35 cellular contexts compared by ENCODE assay signal in genomic region chr4:173532725-173533511, GRCh38. TPM values are rescaled to one million over a fixed set of nuclear protein-coding genes. Genes with fewer than 3 reads are reported as not detected.
DNase-seq lines count a peak whose midpoint lies in the region; ATAC-seq, FAIRE-seq and TF ChIP-seq lines count a peak whose summit lies in the region.
"Had no signal": no experiment of that assay in that cellular context is flagged by ENCODE, and none has a peak within 500 bp of the region (broad histone marks: within the 10 kb centered on the region; RNA-seq: fewer than 3 reads in every experiment).

No MANE protein-coding gene starts in this region.

- peak overlapping the region; percentile 94 to 97 for H3K27ac ChIP-seq in right atrium auricular region
- no peak overlapping the region for H3K27ac ChIP-seq in mesenchymal stem cell (ENCODE audit: low read length, poor library complexity, severe bottlenecking)
- H3K27ac ChIP-seq: A549, dorsolateral prefrontal cortex, gastrocnemius medialis, KMS-11, left lung, prostate gland had no signal

- H3K4me1 ChIP-seq in right atrium auricular region (peaks cover 0 to 12% of the 10 kb centered on the region in 2 donors), mesenchymal stem cell (ENCODE audit: control insufficient read depth, insufficient read depth, low read depth, low read length) (peaks cover 24% of the 10 kb centered on the region)
- H3K4me1 ChIP-seq: prostate gland had no signal

- WGBS in mesenchymal stem cell, result 58% methylated on average over 4 of the region's 4 CpGs

- H3K9me3 Mint-ChIP-seq in type B pancreatic cell, result no peaks in the 10 kb centered on the region
- H3K9me3 Mint-ChIP-seq: mesothelial cell of epicardium had no signal

- peak overlapping the region; percentile 57 for H4K8ac ChIP-seq in mesenchymal stem cell (ENCODE audit: low read length)

- H3K18ac ChIP-seq in mesenchymal stem cell (ENCODE audit: low read depth in 1 of 2, low read length in 2 of 2), result peak overlapping the region; percentile 59 to 92

- peak overlapping the region in 1 of 2 experiments; percentile 4 for H3K14ac ChIP-seq in mesenchymal stem cell (ENCODE audit: low read length in 2 of 2)

- FAIRE-seq in bronchial epithelial cell (lab: Jason Lieb, UNC), result peak; percentile 60
- FAIRE-seq: A549, D721Med, endometrium had no signal

- peak overlapping the region; percentile 71 for H4K91ac ChIP-seq in mesenchymal stem cell (ENCODE audit: low read length)

- H3K27me3 Mint-ChIP-seq in type B pancreatic cell, result peaks cover 92% of the 10 kb centered on the region

- peaks cover 14% of the 10 kb centered on the region for H3K4me1 Mint-ChIP-seq in type B pancreatic cell (ENCODE audit: unreplicated experiment)

- peak overlapping the region; percentile 60 for H2BK15ac ChIP-seq in mesenchymal stem cell (ENCODE audit: low read depth, poor library complexity, severe bottlenecking)

- DNase-seq in right atrium auricular region (ENCODE audit: low spot score) (no peak), left cardiac atrium (no peak), bronchial epithelial cell (ENCODE audit: low read depth) (no peak), mesenchymal stem cell (peak; percentile 30), type B pancreatic cell (ENCODE audit: extremely low spot score, unreplicated experiment) (no peak), NCI-H146 (lab: John Stamatoyannopoulos, UW) (no peak), NCI-H748 treated with DMSO at 0.1 percent for 48 hours (lab: John Stamatoyannopoulos, UW) (no peak)
- DNase-seq: activated CD4-positive, alpha-beta T cell treated with anti-CD3 and anti-CD28 coated beads, Interleukin-2, amount 50 U/mL, for 48 hours; activated naive CD4-positive, alpha-beta T cell treated with Interleukin-2 at 50 U/mL for 16 hours; body of pancreas; CD4-positive, alpha-beta T cell; dorsolateral prefrontal cortex; gastrocnemius medialis; HCEC 1CT; left lung; MM.1S; naive thymus-derived CD4-positive, alpha-beta T cell; NCI-H1105 treated with DMSO at 0.1 percent for 48 hours; NCI-H2081; NCI-H526; NK-92 treated with Interleukin-12 subunit alpha and Interleukin-12 subunit beta, amount 100 ng/mL, for 24 hours; PC-3; stimulated activated naive CD4-positive, alpha-beta T cell; T-helper 2 cell had no signal

- H3K9me3 ChIP-seq in right atrium auricular region, result no peaks in the 10 kb centered on the region
- H3K9me3 ChIP-seq in mesenchymal stem cell (ENCODE audit: control insufficient read depth, low read length), result no peaks in the 10 kb centered on the region
- H3K9me3 ChIP-seq: A549, adrenal gland, body of pancreas, gastrocnemius medialis, left lung, prostate gland, thoracic aorta had no signal

- no peaks in the 10 kb centered on the region for H3K79me1 ChIP-seq in mesenchymal stem cell (replicated peaks; ENCODE audit: low read length, poor library complexity, severe bottlenecking)

- H3K4me3 Mint-ChIP-seq in type B pancreatic cell, result peak overlapping the region; percentile 96

- intact Hi-C loops in left cardiac atrium (cut with DNase I), result loop anchor here in 1 of 2 donors (5.0 to 10.0 kb wide), 2 partner anchors 152 to 214 kb away; no protein-coding TSS in a partner anchor

- TF ChIP-seq CTCF in right atrium auricular region (IDR thresholded peaks at IDR 0.05) (no peak), bronchial epithelial cell (IDR thresholded peaks at IDR 0.05; ENCODE audit: insufficient read depth, low read length, severe bottlenecking) (no peak), type B pancreatic cell (conservative IDR thresholded peaks at IDR 0.05) (no peak)

- no peak overlapping the region for H3K9ac ChIP-seq in mesenchymal stem cell (ENCODE audit: low read length)
- H3K9ac ChIP-seq: KMS-11 had no signal

- no peak overlapping the region for H2AFZ ChIP-seq in mesenchymal stem cell (ENCODE audit: low read depth, low read length)

- peak overlapping the region; percentile 20 to 57 for H3K4ac ChIP-seq in mesenchymal stem cell (ENCODE audit: low read depth in 1 of 2, low read length in 2 of 2)

- H3K23ac ChIP-seq in mesenchymal stem cell (ENCODE audit: low read length in 2 of 2), result peak overlapping the region; percentile 11 to 49

- H3K36me3 Mint-ChIP-seq in type B pancreatic cell, result peaks cover 11% of the 10 kb centered on the region

- no peak overlapping the region for H2BK5ac ChIP-seq in mesenchymal stem cell (ENCODE audit: low read depth, low read length, poor library complexity, severe bottlenecking)

- peak overlapping the region; percentile 79 to 80 for H2BK12ac ChIP-seq in mesenchymal stem cell (ENCODE audit: low read length in 2 of 2)

- no peaks in the 10 kb centered on the region for H3K27me3 ChIP-seq in right atrium auricular region
- H3K27me3 ChIP-seq in bronchial epithelial cell (ENCODE audit: control insufficient read depth, insufficient read depth, low read length), result peaks cover 60% of the 10 kb centered on the region
- H3K27me3 ChIP-seq in mesenchymal stem cell (ENCODE audit: control insufficient read depth in 1 of 2, insufficient read depth in 1 of 2, low read length in 2 of 2), result peaks cover 0 to 94% of the 10 kb centered on the region in 2 experiments

- peak overlapping the region; percentile 61 for H2BK120ac ChIP-seq in mesenchymal stem cell (ENCODE audit: low read depth, low read length)

- H2AK5ac ChIP-seq in mesenchymal stem cell (ENCODE audit: low read length, severe bottlenecking), result no peak overlapping the region

- H3K4me3 ChIP-seq in right atrium auricular region, result peak overlapping the region; percentile 56 to 76
- H3K4me3 ChIP-seq in bronchial epithelial cell (ENCODE audit: low read depth, low read length), result no peak overlapping the region
- no peak overlapping the region for H3K4me3 ChIP-seq in mesenchymal stem cell (ENCODE audit: insufficient read depth in 1 of 2, low read depth in 1 of 2, low read length in 2 of 2)
- H3K4me3 ChIP-seq: A549, adrenal gland, body of pancreas, dorsolateral prefrontal cortex, gastrocnemius medialis, left lung, prostate gland, thoracic aorta had no signal

- ATAC-seq in left cardiac atrium (no peak), HG02623 (IDR thresholded peaks at IDR 0.05; ENCODE audit: unreplicated experiment) (no peak)
- ATAC-seq: A549; activated CD4-positive, CD25-positive, alpha-beta regulatory T cell treated with anti-CD3 and anti-CD28 coated beads, Interleukin-2, amount 50 U/mL, for 24 hours; body of pancreas; gastrocnemius medialis; left lung; naive thymus-derived CD4-positive, alpha-beta T cell; PC-3 had no signal

- H3K27ac Mint-ChIP-seq in type B pancreatic cell, result peak overlapping the region; percentile 9
- H3K27ac Mint-ChIP-seq: CD4-positive, alpha-beta T cell; naive thymus-derived CD4-positive, alpha-beta T cell had no signal

- H3K4me2 ChIP-seq in mesenchymal stem cell (ENCODE audit: low read length, poor library complexity, severe bottlenecking), result no peak overlapping the region
- H3K4me2 ChIP-seq: A549, KMS-11 had no signal

- H3K36me3 ChIP-seq in right atrium auricular region, result no peaks in the 10 kb centered on the region
- H3K36me3 ChIP-seq in bronchial epithelial cell (ENCODE audit: control insufficient read depth, insufficient read depth, low read length), result no peaks in the 10 kb centered on the region
- H3K36me3 ChIP-seq in mesenchymal stem cell (ENCODE audit: control insufficient read depth in 1 of 2, insufficient read depth in 2 of 2, low read depth in 1 of 2, low read length in 2 of 2), result no peaks in the 10 kb centered on the region
- H3K36me3 ChIP-seq: adrenal gland, gastrocnemius medialis, left lung, prostate gland, thoracic aorta had no signal

RNA-seq across cellular contexts. Expression of gene HAND2, which starts 2.9 kb away (rescaled TPM):
- total RNA-seq in right atrium auricular region, result 100 to 1,000 TPM in 1 of 2 donors, 10 to 100 TPM in 1; 86.3 to 108 TPM
- 10 to 100 TPM; 63.2 to 75.1 TPM for total RNA-seq in left cardiac atrium
- total RNA-seq in bronchial epithelial cell, result 0.13 and 1.1 TPM in 2 replicates
- 171 TPM for polyA plus RNA-seq in mesenchymal stem cell (2013, experiment 1 of 2)
- polyA plus RNA-seq in mesenchymal stem cell (2013, experiment 2 of 2), result 173 TPM
- 8.3 and 40.3 TPM in 2 replicates for total RNA-seq in type B pancreatic cell (ENCODE audit: low replicate concordance)
- total RNA-seq: CD4-positive, alpha-beta T cell; cerebellum; left lung; naive thymus-derived CD4-positive, alpha-beta T cell; PC-3 had no signal
- polyA plus RNA-seq: naive thymus-derived CD4-positive, alpha-beta T cell had no signal

Comparison
In these comparisons a context has a peak if more than half of its experiments do, and no peak if none do; other contexts are left out.
1. H3K4me3 ChIP-seq: peak in right atrium auricular region (2 of 2); none in bronchial epithelial cell (single experiment) and mesenchymal stem cell (0 of 2).